In genomic region chr1:51578383-51579109, GRCh38 we compare ENCODE assay signal across 9 cellular contexts.
DNase-seq lines count a peak whose midpoint lies in the region; ATAC-seq, FAIRE-seq and TF ChIP-seq lines count a peak whose summit lies in the region.
"Had no signal": no experiment of that assay in that cellular context is flagged by ENCODE, and none has a peak within 500 bp of the region (broad histone marks: within the 10 kb centered on the region; RNA-seq: fewer than 3 reads in every experiment).

No MANE protein-coding gene starts in this region.

- DNase-seq in AML-193 (lab: John Stamatoyannopoulos, UW) (peak; percentile 70 to 80), NOMO-1 treated with DMSO at 0.1 percent for 48 hours (lab: John Stamatoyannopoulos, UW; ENCODE audit: unreplicated experiment) (peak; percentile 84), HTR-8/SVneo (ENCODE audit: insufficient read length, low spot score) (no peak), H54 (ENCODE audit: insufficient read length, low spot score) (no peak), HCEC 1CT (no peak), NCI-H226 (no peak)
- DNase-seq: SJCRH30 had no signal

- FAIRE-seq in HTR-8/SVneo (lab: Jason Lieb, UNC): no peak
- no peak for FAIRE-seq in H54 (lab: Jason Lieb, UNC)

- ATAC-seq in GM19035 (IDR thresholded peaks at IDR 0.05; ENCODE audit: unreplicated experiment) (peak; percentile 69), HG02885 (IDR thresholded peaks at IDR 0.05; ENCODE audit: poor library complexity, unreplicated experiment) (peak; percentile 86)

- TF ChIP-seq POLR2A in H54 (IDR thresholded peaks at IDR 0.05; ENCODE audit: low read depth, low read length): no peak

Comparison
In these comparisons a context has a peak if more than half of its experiments do, and no peak if none do; other contexts are left out.
1. DNase-seq: peak in AML-193 (2 of 2) and NOMO-1 treated with DMSO at 0.1 percent for 48 hours (single experiment); none in HTR-8/SVneo (single experiment), H54 (single experiment), HCEC 1CT (single experiment) and NCI-H226 (single experiment).